11 cellular contexts compared by ENCODE assay signal in genomic region chr11:8201524-8202365, GRCh38. TPM values are rescaled to one million over a fixed set of nuclear protein-coding genes. Genes with fewer than 3 reads are reported as not detected.
A peak's percentile ranks its signal among the peaks of the same experiment; 100 is the strongest.
DNase-seq lines count a peak whose midpoint lies in the region; ATAC-seq and TF ChIP-seq lines count a peak whose summit lies in the region.
"Had no signal": no experiment of that assay in that cellular context is flagged by ENCODE, and none has a peak within 500 bp of the region (broad histone marks: within the 10 kb centered on the region; RNA-seq: fewer than 3 reads in every experiment).

No MANE protein-coding gene starts in this region.

- intact Hi-C loops in dendritic cell treated with granulocyte-macrophage colony-stimulating factor and Interleukin-4, amounts not matched to agents 40 ng/mL and 50 ng/mL, for 4 days (cut with micrococcal nuclease), result no loop called here

- H3K4me3 Mint-ChIP-seq in dendritic cell treated with granulocyte-macrophage colony-stimulating factor and Interleukin-4, amounts not matched to agents 40 ng/mL and 50 ng/mL, for 4 days, result no peak overlapping the region
- no peak overlapping the region for H3K4me3 Mint-ChIP-seq in stimulated activated effector memory CD8-positive, alpha-beta T cell treated with anti-CD3 and anti-CD28 coated beads, Interleukin-12 subunit alpha, Interleukin-12 subunit beta, amount 100 ng/mL, for 72 hours
- no peak overlapping the region for H3K4me3 Mint-ChIP-seq in activated CD8-positive, alpha-beta memory T cell treated with anti-CD3 and anti-CD28 coated beads, Interleukin-2, amount 10 ng/mL, durations not matched to agents 7 days and 5 days

- CTCF ChIA-PET in activated CD8-positive, alpha-beta memory T cell treated with anti-CD3 and anti-CD28 coated beads, Interleukin-2, amount 10 ng/mL, durations not matched to agents 7 days and 5 days (lab: Charles Lee), result interaction anchor here (1.1 kb wide), 1 partner anchor 103 kb away, joined by 3 read pairs; no protein-coding TSS in a partner anchor

- TF ChIP-seq CTCF in GM12865 (IDR thresholded peaks at IDR 0.05; ENCODE audit: insufficient read depth, low read depth, low read length, missing control alignments), result no peak

- peaks cover 79% of the 10 kb centered on the region for H3K4me1 Mint-ChIP-seq in dendritic cell treated with granulocyte-macrophage colony-stimulating factor and Interleukin-4, amounts not matched to agents 40 ng/mL and 50 ng/mL, for 4 days (ENCODE audit: low read depth)
- no peaks in the 10 kb centered on the region for H3K4me1 Mint-ChIP-seq in stimulated activated effector memory CD8-positive, alpha-beta T cell treated with anti-CD3 and anti-CD28 coated beads, Interleukin-12 subunit alpha, Interleukin-12 subunit beta, amount 100 ng/mL, for 72 hours
- H3K4me1 Mint-ChIP-seq in activated CD8-positive, alpha-beta memory T cell treated with anti-CD3 and anti-CD28 coated beads, Interleukin-2, amount 10 ng/mL, durations not matched to agents 7 days and 5 days, result no peaks in the 10 kb centered on the region

- DNase-seq in GM12865 (ENCODE audit: low read depth), result peak; percentile 64
- no peak for DNase-seq in stimulated activated effector memory CD8-positive, alpha-beta T cell treated with anti-CD3 and anti-CD28 coated beads, Interleukin-12 subunit alpha, Interleukin-12 subunit beta, amount 100 ng/mL, for 72 hours (ENCODE audit: low spot score in 2 of 2)
- no peak for DNase-seq in activated naive CD4-positive, alpha-beta T cell treated with Interleukin-2 at 50 U/mL for 16 hours
- DNase-seq in activated CD8-positive, alpha-beta memory T cell treated with anti-CD3 and anti-CD28 coated beads, Interleukin-2, amount 10 ng/mL, durations not matched to agents 7 days and 5 days, result no peak
- DNase-seq: EL, mammary epithelial cell, NCI-H510A treated with DMSO at 0.1 percent for 48 hours had no signal

- H3K27me3 Mint-ChIP-seq in dendritic cell treated with granulocyte-macrophage colony-stimulating factor and Interleukin-4, amounts not matched to agents 40 ng/mL and 50 ng/mL, for 4 days, result no peaks in the 10 kb centered on the region
- H3K27me3 Mint-ChIP-seq in activated CD8-positive, alpha-beta memory T cell treated with anti-CD3 and anti-CD28 coated beads, Interleukin-2, amount 10 ng/mL, durations not matched to agents 7 days and 5 days, result peaks cover 27% of the 10 kb centered on the region

- H3K4me3 ChIP-seq in GM12865 (ENCODE audit: low read depth, low read length), result no peak overlapping the region

- no peaks in the 10 kb centered on the region for H3K36me3 Mint-ChIP-seq in dendritic cell treated with granulocyte-macrophage colony-stimulating factor and Interleukin-4, amounts not matched to agents 40 ng/mL and 50 ng/mL, for 4 days (ENCODE audit: low read depth)
- no peaks in the 10 kb centered on the region for H3K36me3 Mint-ChIP-seq in stimulated activated effector memory CD8-positive, alpha-beta T cell treated with anti-CD3 and anti-CD28 coated beads, Interleukin-12 subunit alpha, Interleukin-12 subunit beta, amount 100 ng/mL, for 72 hours
- H3K36me3 Mint-ChIP-seq in activated CD8-positive, alpha-beta memory T cell treated with anti-CD3 and anti-CD28 coated beads, Interleukin-2, amount 10 ng/mL, durations not matched to agents 7 days and 5 days, result no peaks in the 10 kb centered on the region

- ATAC-seq in GM19452 (IDR thresholded peaks at IDR 0.05; ENCODE audit: unreplicated experiment) (peak; percentile 91), HG03342 (IDR thresholded peaks at IDR 0.05; ENCODE audit: unreplicated experiment) (peak; percentile 68), esophagus mucosa (no peak)
- ATAC-seq in stimulated activated effector memory CD8-positive, alpha-beta T cell treated with anti-CD3 and anti-CD28 coated beads, Interleukin-12 subunit alpha, Interleukin-12 subunit beta, amount 100 ng/mL, for 72 hours, result no peak
- no peak for ATAC-seq in activated CD8-positive, alpha-beta memory T cell treated with anti-CD3 and anti-CD28 coated beads, Interleukin-2, amount 10 ng/mL, durations not matched to agents 7 days and 5 days

- H3K9me3 Mint-ChIP-seq in dendritic cell treated with granulocyte-macrophage colony-stimulating factor and Interleukin-4, amounts not matched to agents 40 ng/mL and 50 ng/mL, for 4 days, result no peaks in the 10 kb centered on the region
- H3K9me3 Mint-ChIP-seq in stimulated activated effector memory CD8-positive, alpha-beta T cell treated with anti-CD3 and anti-CD28 coated beads, Interleukin-12 subunit alpha, Interleukin-12 subunit beta, amount 100 ng/mL, for 72 hours, result no peaks in the 10 kb centered on the region
- no peaks in the 10 kb centered on the region for H3K9me3 Mint-ChIP-seq in activated CD8-positive, alpha-beta memory T cell treated with anti-CD3 and anti-CD28 coated beads, Interleukin-2, amount 10 ng/mL, durations not matched to agents 7 days and 5 days (ENCODE audit: low read depth)

- H3K27ac Mint-ChIP-seq in dendritic cell treated with granulocyte-macrophage colony-stimulating factor and Interleukin-4, amounts not matched to agents 40 ng/mL and 50 ng/mL, for 4 days, result peak overlapping the region; percentile 91
- no peak overlapping the region for H3K27ac Mint-ChIP-seq in stimulated activated effector memory CD8-positive, alpha-beta T cell treated with anti-CD3 and anti-CD28 coated beads, Interleukin-12 subunit alpha, Interleukin-12 subunit beta, amount 100 ng/mL, for 72 hours
- H3K27ac Mint-ChIP-seq in activated CD8-positive, alpha-beta memory T cell treated with anti-CD3 and anti-CD28 coated beads, Interleukin-2, amount 10 ng/mL, durations not matched to agents 7 days and 5 days, result no peak overlapping the region

RNA-seq across cellular contexts. Expression of gene RIC3, which starts 32.9 kb away (rescaled TPM):
- 4.7 TPM for total RNA-seq in esophagus mucosa
- 1 to 10 TPM; 5.7 to 7.4 TPM for total RNA-seq in activated CD8-positive, alpha-beta memory T cell treated with anti-CD3 and anti-CD28 coated beads, Interleukin-2, amount 10 ng/mL, durations not matched to agents 7 days and 5 days

Comparison
In these comparisons a context has a peak if more than half of its experiments do, and no peak if none do; other contexts are left out.
1. ATAC-seq: peak in GM19452 (single experiment) and HG03342 (single experiment); none in stimulated activated effector memory CD8-positive, alpha-beta T cell treated with anti-CD3 and anti-CD28 coated beads, Interleukin-12 subunit alpha, Interleukin-12 subunit beta, amount 100 ng/mL, for 72 hours (single experiment), esophagus mucosa (single experiment) and activated CD8-positive, alpha-beta memory T cell treated with anti-CD3 and anti-CD28 coated beads, Interleukin-2, amount 10 ng/mL, durations not matched to agents 7 days and 5 days (single experiment).